In the genomic region with DNA sequence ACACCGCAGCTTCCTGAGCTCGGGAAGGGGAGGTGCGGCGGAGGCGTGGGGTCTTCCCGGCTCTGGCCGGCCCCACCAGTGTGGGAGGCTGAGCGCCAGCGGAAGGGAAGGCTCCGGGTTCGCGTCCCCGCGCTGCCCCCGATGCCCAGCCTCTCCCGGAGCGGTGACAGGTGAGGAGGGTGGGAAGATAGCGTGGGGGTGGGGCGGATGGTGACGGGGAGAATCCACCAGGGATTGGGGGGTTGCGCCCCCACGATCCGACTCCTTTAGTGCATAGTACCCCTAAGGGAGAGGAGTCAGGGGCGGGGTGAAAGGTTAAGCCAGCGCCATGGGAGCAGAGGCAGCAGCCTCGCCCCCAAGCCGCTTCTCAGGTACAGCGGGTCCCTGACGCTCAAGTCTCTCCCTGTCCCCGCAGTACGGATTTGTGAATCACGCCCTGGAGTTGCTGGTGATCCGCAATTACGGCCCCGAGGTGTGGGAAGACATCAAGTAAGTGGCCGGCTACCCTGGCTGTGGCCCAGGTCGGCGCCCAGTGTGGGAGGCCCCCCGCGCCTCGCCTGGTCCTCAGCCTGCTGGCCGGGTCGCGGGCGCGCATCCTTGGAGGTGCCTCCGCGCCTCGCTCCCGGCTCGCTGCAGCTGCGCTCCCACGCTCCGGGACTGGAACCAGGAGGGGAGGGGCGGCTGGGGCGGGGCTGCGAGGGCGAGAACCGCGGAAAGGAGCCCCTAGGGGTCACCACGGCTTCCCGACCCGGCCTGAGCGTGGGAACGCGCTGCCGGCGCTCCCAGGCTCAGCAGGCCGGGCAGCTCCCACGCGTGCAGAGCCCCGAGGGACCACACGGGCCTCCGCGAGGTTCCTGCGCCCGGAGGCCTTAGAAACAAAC, we compare ENCODE assay signal across 8 cellular contexts. TPM values are rescaled to one million over a fixed set of nuclear protein-coding genes. Genes with fewer than 3 reads are reported as not detected.
DNase-seq lines count a peak whose midpoint lies in the region; ATAC-seq, FAIRE-seq and TF ChIP-seq lines count a peak whose summit lies in the region.

No MANE protein-coding gene starts in this region.

- peak overlapping the region; percentile 13 for H3K4me3 Mint-ChIP-seq in activated T-helper 2 cell treated with anti-CD3 and anti-CD28 coated beads, Interferon-gamma antibody, Interleukin-2, Interleukin-4, amounts not matched to agents 10 μg/mL and 5 μg/mL and 100 μg/mL, durations not matched to agents 14 hours and 24 hours and 36 hours (ENCODE audit: low read depth)
- peak overlapping the region; percentile 74 for H3K4me3 Mint-ChIP-seq in osteocyte (ENCODE audit: unreplicated experiment)

- H3K4me1 ChIP-seq in cardiac muscle cell (ENCODE audit: low read depth), result peaks cover 10% of the 10 kb centered on the region

- no peaks in the 10 kb centered on the region for H3K27me3 ChIP-seq in cardiac muscle cell

- peaks cover 31% of the 10 kb centered on the region for H3K27me3 Mint-ChIP-seq in activated T-helper 2 cell treated with anti-CD3 and anti-CD28 coated beads, Interferon-gamma antibody, Interleukin-2, Interleukin-4, amounts not matched to agents 10 μg/mL and 5 μg/mL and 100 μg/mL, durations not matched to agents 14 hours and 24 hours and 36 hours (ENCODE audit: low read depth)
- no peaks in the 10 kb centered on the region for H3K27me3 Mint-ChIP-seq in osteocyte (ENCODE audit: unreplicated experiment)

- intact Hi-C loops in activated T-helper 2 cell treated with anti-CD3 and anti-CD28 coated beads, Interferon-gamma antibody, Interleukin-2, Interleukin-4, amounts not matched to agents 10 μg/mL and 5 μg/mL and 100 μg/mL, durations not matched to agents 14 hours and 24 hours and 36 hours (cut with micrococcal nuclease), result no loop called here

- peaks cover 4% of the 10 kb centered on the region for H3K4me1 Mint-ChIP-seq in activated T-helper 2 cell treated with anti-CD3 and anti-CD28 coated beads, Interferon-gamma antibody, Interleukin-2, Interleukin-4, amounts not matched to agents 10 μg/mL and 5 μg/mL and 100 μg/mL, durations not matched to agents 14 hours and 24 hours and 36 hours (ENCODE audit: low read depth)
- peaks cover 38% of the 10 kb centered on the region for H3K4me1 Mint-ChIP-seq in osteocyte (ENCODE audit: unreplicated experiment)

- H3K9me3 ChIP-seq in cardiac muscle cell (ENCODE audit: low read depth), result no peaks in the 10 kb centered on the region

- DNase-seq in HPDE6-E6E7 (ENCODE audit: extremely low spot score), result peak; percentile 7
- no peak for DNase-seq in activated T-helper 2 cell treated with anti-CD3 and anti-CD28 coated beads, Interferon-gamma antibody, Interleukin-2, Interleukin-4, amounts not matched to agents 10 μg/mL and 5 μg/mL and 100 μg/mL, durations not matched to agents 14 hours and 24 hours and 36 hours (ENCODE audit: low spot score)
- DNase-seq in cardiac muscle cell (ENCODE audit: low read depth in 1 of 2, low spot score in 1 of 2), result peak; percentile 59 to 69
- DNase-seq in osteocyte (ENCODE audit: extremely low spot score, unreplicated experiment), result peak; percentile 84
- no peak for DNase-seq in OCI-M1 (lab: John Stamatoyannopoulos, UW)
- DNase-seq in urothelium cell line (ENCODE audit: low spot score), result no peak

- no peaks in the 10 kb centered on the region for H3K9me3 Mint-ChIP-seq in activated T-helper 2 cell treated with anti-CD3 and anti-CD28 coated beads, Interferon-gamma antibody, Interleukin-2, Interleukin-4, amounts not matched to agents 10 μg/mL and 5 μg/mL and 100 μg/mL, durations not matched to agents 14 hours and 24 hours and 36 hours
- H3K9me3 Mint-ChIP-seq in osteocyte (ENCODE audit: unreplicated experiment), result no peaks in the 10 kb centered on the region

- H3K27ac Mint-ChIP-seq in activated T-helper 2 cell treated with anti-CD3 and anti-CD28 coated beads, Interferon-gamma antibody, Interleukin-2, Interleukin-4, amounts not matched to agents 10 μg/mL and 5 μg/mL and 100 μg/mL, durations not matched to agents 14 hours and 24 hours and 36 hours, result no peak overlapping the region
- no peak overlapping the region for H3K27ac Mint-ChIP-seq in osteocyte (ENCODE audit: unreplicated experiment)

- no peak for TF ChIP-seq CTCF in C4-2B (conservative IDR thresholded peaks at IDR 0.05)
- TF ChIP-seq CTCF in cardiac muscle cell (IDR thresholded peaks at IDR 0.05; ENCODE audit: low read depth, low read length), result no peak
- no peak for TF ChIP-seq CTCF in osteocyte (IDR thresholded peaks at IDR 0.05)

- ATAC-seq in GM19372 (IDR thresholded peaks at IDR 0.05; ENCODE audit: low read depth, unreplicated experiment), result peak; percentile 2

- no peak for FAIRE-seq in urothelium cell line (lab: Jason Lieb, UNC)

- peak overlapping the region; percentile 49 for H3K4me3 ChIP-seq in cardiac muscle cell

- peaks cover 3% of the 10 kb centered on the region for H3K36me3 Mint-ChIP-seq in activated T-helper 2 cell treated with anti-CD3 and anti-CD28 coated beads, Interferon-gamma antibody, Interleukin-2, Interleukin-4, amounts not matched to agents 10 μg/mL and 5 μg/mL and 100 μg/mL, durations not matched to agents 14 hours and 24 hours and 36 hours (ENCODE audit: low read depth)
- peaks cover 3% of the 10 kb centered on the region for H3K36me3 Mint-ChIP-seq in osteocyte (ENCODE audit: unreplicated experiment)

- peak overlapping the region; percentile 75 for H3K27ac ChIP-seq in C4-2B
- H3K27ac ChIP-seq in cardiac muscle cell, result peak overlapping the region; percentile 24

- H3K36me3 ChIP-seq in cardiac muscle cell, result no peaks in the 10 kb centered on the region

RNA-seq across cellular contexts. Expression of a gene that starts 0.8 kb away (rescaled TPM):
- 0.30 and 0.32 TPM in 2 replicates for total RNA-seq in activated T-helper 2 cell treated with anti-CD3 and anti-CD28 coated beads, Interferon-gamma antibody, Interleukin-2, Interleukin-4, amounts not matched to agents 10 μg/mL and 5 μg/mL and 100 μg/mL, durations not matched to agents 14 hours and 24 hours and 36 hours
- total RNA-seq in cardiac muscle cell (26.6 TPM in 2 replicates), osteocyte (11.5 and 13.2 TPM in 2 replicates)
- 19.1 and 34.6 TPM in 2 replicates for polyA plus RNA-seq in cardiac muscle cell

Comparison
In these comparisons a context has a peak if more than half of its experiments do, and no peak if none do; other contexts are left out.
1. DNase-seq: peak in HPDE6-E6E7 (single experiment), cardiac muscle cell (2 of 2) and osteocyte (single experiment); none in activated T-helper 2 cell treated with anti-CD3 and anti-CD28 coated beads, Interferon-gamma antibody, Interleukin-2, Interleukin-4, amounts not matched to agents 10 μg/mL and 5 μg/mL and 100 μg/mL, durations not matched to agents 14 hours and 24 hours and 36 hours (single experiment), OCI-M1 (single experiment) and urothelium cell line (single experiment).